Comparison of ENCODE assay signal across 24 cellular contexts in the genomic region with DNA sequence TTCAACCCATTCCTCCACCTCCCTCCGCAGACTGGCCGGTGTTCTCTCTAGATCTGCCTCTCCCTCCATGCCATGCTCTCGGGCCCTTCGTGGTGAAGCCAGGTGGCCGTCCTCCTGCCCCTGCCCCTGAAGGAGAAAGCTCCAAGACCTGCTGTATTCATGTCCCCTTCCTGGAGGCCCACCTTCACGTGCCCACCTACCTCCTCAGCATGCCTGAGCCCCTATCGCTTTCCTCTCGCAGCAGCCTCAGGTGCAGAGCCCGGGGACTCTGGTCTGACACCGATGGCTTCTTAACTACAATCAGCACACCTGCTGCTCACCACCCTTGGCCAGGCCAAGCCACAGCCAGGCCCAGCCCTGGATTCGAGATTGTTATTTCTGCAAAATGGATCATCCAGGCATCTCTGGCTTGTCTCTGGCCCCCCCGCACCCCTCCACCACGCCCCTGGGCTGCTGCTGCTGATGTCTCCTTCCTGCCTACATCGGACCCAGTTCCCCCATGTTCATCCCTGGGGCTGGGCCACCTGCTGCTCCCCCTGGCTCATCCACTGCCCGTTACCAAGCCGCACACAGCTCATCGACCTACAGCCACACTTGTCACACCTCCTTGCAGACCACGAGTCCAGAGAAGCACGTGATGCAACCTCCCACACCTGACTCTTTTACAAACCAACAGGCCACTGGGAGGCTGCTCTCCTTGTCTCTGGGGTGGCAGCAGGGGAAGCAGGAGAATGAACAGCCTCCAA. TPM values are rescaled to one million over a fixed set of nuclear protein-coding genes. Genes with fewer than 3 reads are reported as not detected.
"Had no signal": no experiment of that assay in that cellular context is flagged by ENCODE, and none has a peak within 500 bp of the region (broad histone marks: within the 10 kb centered on the region; RNA-seq: fewer than 3 reads in every experiment).

No MANE protein-coding gene starts in this region.

- H3K79me2 ChIP-seq: hepatocyte, parathyroid adenoma had no signal

- H3K36me3 ChIP-seq: esophagus squamous epithelium, left lung, WERI-Rb-1 had no signal

- H3K9me3 ChIP-seq: esophagus squamous epithelium, left lung had no signal

- H3K9me3 Mint-ChIP-seq: activated naive CD8-positive, alpha-beta T cell treated with anti-CD3 and anti-CD28 coated beads for 36 hours; activated T-cell treated with anti-CD3 and anti-CD28 coated beads, Interleukin-2, amount 50 U/mL, for 4 hours; neural crest cell; T-helper 1 cell treated with Interleukin-12 subunit alpha and Interleukin-12 subunit beta and Interleukin-4 antibody, amounts not matched to agents 30 μg/mL and 1 μg/mL, for 36 hours had no signal

- H2AFZ ChIP-seq: hepatocyte, parathyroid adenoma had no signal

- H3K9ac ChIP-seq: parathyroid adenoma had no signal

- H3K4me3 Mint-ChIP-seq: activated naive CD8-positive, alpha-beta T cell treated with anti-CD3 and anti-CD28 coated beads for 36 hours; activated T-cell treated with anti-CD3 and anti-CD28 coated beads, Interleukin-2, amount 50 U/mL, for 4 hours; brain; neural crest cell; T-helper 1 cell treated with Interleukin-12 subunit alpha and Interleukin-12 subunit beta and Interleukin-4 antibody, amounts not matched to agents 30 μg/mL and 1 μg/mL, for 36 hours had no signal

- H3K27ac Mint-ChIP-seq: activated naive CD8-positive, alpha-beta T cell treated with anti-CD3 and anti-CD28 coated beads for 36 hours; T-helper 1 cell treated with Interleukin-12 subunit alpha and Interleukin-12 subunit beta and Interleukin-4 antibody, amounts not matched to agents 30 μg/mL and 1 μg/mL, for 36 hours had no signal

- H3K4me1 Mint-ChIP-seq: activated naive CD8-positive, alpha-beta T cell treated with anti-CD3 and anti-CD28 coated beads for 36 hours; neural crest cell had no signal

- FAIRE-seq: keratinocyte had no signal

- H3K27ac ChIP-seq: esophagus squamous epithelium, hepatocyte, left lung, parathyroid adenoma, skin epidermis, WERI-Rb-1 had no signal

- H3K36me3 Mint-ChIP-seq: activated naive CD8-positive, alpha-beta T cell treated with anti-CD3 and anti-CD28 coated beads for 36 hours; brain had no signal

- H3K27me3 ChIP-seq: esophagus squamous epithelium, hepatocyte, left lung had no signal

- H3K4me1 ChIP-seq: parathyroid adenoma had no signal

- DNase-seq: activated CD4-positive, alpha-beta T cell treated with anti-CD3 and anti-CD28 coated beads, Interleukin-2, amount 50 U/mL, for 48 hours; activated naive CD8-positive, alpha-beta T cell treated with anti-CD3 and anti-CD28 coated beads for 36 hours; activated T-cell treated with anti-CD3 and anti-CD28 coated beads, Interleukin-2, amount 50 U/mL, for 4 hours; amygdala; cortex of kidney; effector CD4-positive, alpha-beta T cell; esophagus squamous epithelium; retina; stimulated activated CD4-positive, alpha-beta T cell treated with anti-CD3 and anti-CD28 coated beads, Interleukin-4, amount 100 ng/mL, for 24 hours; stimulated activated CD8-positive, alpha-beta memory T cell treated with anti-CD3 and anti-CD28 coated beads, Interleukin-4, amount 100 ng/mL, for 48 hours; stimulated activated naive CD4-positive, alpha-beta T cell treated with Interleukin-2 at 50 U/mL for 16 hours; trophoblast cell; WERI-Rb-1 had no signal

- ATAC-seq: activated T-cell treated with anti-CD3 and anti-CD28 coated beads, Interleukin-2, amount 50 U/mL, for 4 hours; left lung had no signal

- H3K4me3 ChIP-seq: esophagus squamous epithelium, hepatocyte, left lung, skin epidermis had no signal

- H3K27me3 Mint-ChIP-seq: activated naive CD8-positive, alpha-beta T cell treated with anti-CD3 and anti-CD28 coated beads for 36 hours; brain had no signal

- H3K4me2 ChIP-seq: hepatocyte had no signal

RNA-seq across cellular contexts. Expression of gene TNFRSF13B, which starts 32.5 kb away (rescaled TPM):
- total RNA-seq: endothelial cell of umbilical vein, esophagus squamous epithelium, fibroblast of villous mesenchyme, glomerular endothelial cell, hepatocyte, neural crest cell had no signal
- polyA plus RNA-seq: endothelial cell of umbilical vein, hepatocyte, keratinocyte had no signal
